In the genomic region with DNA sequence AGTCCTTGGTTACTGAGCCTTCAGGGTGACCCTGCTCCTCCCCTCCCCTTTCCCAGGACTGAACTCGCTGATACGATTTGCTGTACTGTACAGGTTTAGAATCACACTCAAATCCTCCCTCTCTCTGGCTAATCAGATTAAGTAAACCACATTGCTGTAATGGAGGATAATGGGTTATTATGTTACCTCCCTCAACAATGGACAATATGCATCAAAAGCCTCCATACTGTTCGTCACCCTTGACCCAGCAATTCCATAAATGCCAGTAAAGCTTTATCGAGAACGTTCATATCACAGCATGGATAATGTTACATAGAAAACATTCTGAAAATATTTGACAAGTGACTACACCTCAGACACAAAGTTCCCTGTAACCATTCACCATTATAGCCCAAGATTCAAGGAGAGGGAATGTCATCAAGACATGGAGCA, we compare ENCODE assay signal across 2 cellular contexts.
A peak's percentile ranks its signal among the peaks of the same experiment; 100 is the strongest.
TF ChIP-seq lines count a peak whose summit lies in the region.

No MANE protein-coding gene starts in this region.

TF ChIP-seq in HEK293, 187 proteins besides CTCF, POLR2A, EP300 and RAD21 (continued from another document and continues in another):
- no peak for TF ChIP-seq ZNF692 (tag by site-specific recombination; IDR thresholded peaks at IDR 0.05)
- TF ChIP-seq ZNF610 (tag by site-specific recombination; IDR thresholded peaks at IDR 0.05; ENCODE audit: borderline replicate concordance) = 0 out of 2 replicates have a peak, but pooled peaks have one; percentile 62
- TF ChIP-seq ZFP37 (tag by site-specific recombination; IDR thresholded peaks at IDR 0.05) = 0 out of 2 replicates have a peak, but pooled peaks have one; percentile 45
- TF ChIP-seq MYNN (tag by site-specific recombination; IDR thresholded peaks at IDR 0.05; ENCODE audit: borderline replicate concordance) = no peak
- no peak for TF ChIP-seq KLF10 (tag by site-specific recombination; IDR thresholded peaks at IDR 0.05)
- TF ChIP-seq KLF1 (tag by site-specific recombination; IDR thresholded peaks at IDR 0.05) = no peak
- TF ChIP-seq, protein P1, sequence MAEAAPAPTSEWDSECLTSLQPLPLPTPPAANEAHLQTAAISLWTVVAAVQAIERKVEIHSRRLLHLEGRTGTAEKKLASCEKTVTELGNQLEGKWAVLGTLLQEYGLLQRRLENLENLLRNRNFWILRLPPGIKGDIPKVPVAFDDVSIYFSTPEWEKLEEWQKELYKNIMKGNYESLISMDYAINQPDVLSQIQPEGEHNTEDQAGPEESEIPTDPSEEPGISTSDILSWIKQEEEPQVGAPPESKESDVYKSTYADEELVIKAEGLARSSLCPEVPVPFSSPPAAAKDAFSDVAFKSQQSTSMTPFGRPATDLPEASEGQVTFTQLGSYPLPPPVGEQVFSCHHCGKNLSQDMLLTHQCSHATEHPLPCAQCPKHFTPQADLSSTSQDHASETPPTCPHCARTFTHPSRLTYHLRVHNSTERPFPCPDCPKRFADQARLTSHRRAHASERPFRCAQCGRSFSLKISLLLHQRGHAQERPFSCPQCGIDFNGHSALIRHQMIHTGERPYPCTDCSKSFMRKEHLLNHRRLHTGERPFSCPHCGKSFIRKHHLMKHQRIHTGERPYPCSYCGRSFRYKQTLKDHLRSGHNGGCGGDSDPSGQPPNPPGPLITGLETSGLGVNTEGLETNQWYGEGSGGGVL (tag by site-specific recombination; IDR thresholded peaks at IDR 0.05) = peak; percentile 52; the same call in 1 of the 2 replicates
- peak; percentile 60 for TF ChIP-seq FEZF1 (tag by site-specific recombination; IDR thresholded peaks at IDR 0.05)
- no peak for TF ChIP-seq ZNF2 (tag by site-specific recombination; IDR thresholded peaks at IDR 0.05)
- peak; percentile 60; the same call in 1 of the 2 replicates for TF ChIP-seq HIC1 (tag by site-specific recombination; IDR thresholded peaks at IDR 0.05)
- TF ChIP-seq ZNF521 (tag by site-specific recombination; IDR thresholded peaks at IDR 0.05) = no peak
- TF ChIP-seq ZNF677 (tag by site-specific recombination; IDR thresholded peaks at IDR 0.05) = no peak
- no peak for TF ChIP-seq YY1 (tag by site-specific recombination; IDR thresholded peaks at IDR 0.05)
- TF ChIP-seq BCL11B (tag by site-specific recombination; IDR thresholded peaks at IDR 0.05; ENCODE audit: low read depth) = no peak
- 0 out of 2 replicates have a peak, but pooled peaks have one; percentile 17 for TF ChIP-seq BCL11A (tag by site-specific recombination; IDR thresholded peaks at IDR 0.05; ENCODE audit: low read depth)
- TF ChIP-seq PRDM10 (tag by site-specific recombination; IDR thresholded peaks at IDR 0.05) = no peak
- no peak for TF ChIP-seq ZNF623 (tag by site-specific recombination; IDR thresholded peaks at IDR 0.05)
- TF ChIP-seq ZNF843 (tag by site-specific recombination; IDR thresholded peaks at IDR 0.05) = 0 out of 2 replicates have a peak, but pooled peaks have one; percentile 38

TF ChIP-seq in SK-N-SH treated with all-trans-retinoic acid at 6 μM for 48 hours, 23 proteins besides CTCF, POLR2A, EP300 and RAD21 (continued from another document):
- TF ChIP-seq, protein P2, sequence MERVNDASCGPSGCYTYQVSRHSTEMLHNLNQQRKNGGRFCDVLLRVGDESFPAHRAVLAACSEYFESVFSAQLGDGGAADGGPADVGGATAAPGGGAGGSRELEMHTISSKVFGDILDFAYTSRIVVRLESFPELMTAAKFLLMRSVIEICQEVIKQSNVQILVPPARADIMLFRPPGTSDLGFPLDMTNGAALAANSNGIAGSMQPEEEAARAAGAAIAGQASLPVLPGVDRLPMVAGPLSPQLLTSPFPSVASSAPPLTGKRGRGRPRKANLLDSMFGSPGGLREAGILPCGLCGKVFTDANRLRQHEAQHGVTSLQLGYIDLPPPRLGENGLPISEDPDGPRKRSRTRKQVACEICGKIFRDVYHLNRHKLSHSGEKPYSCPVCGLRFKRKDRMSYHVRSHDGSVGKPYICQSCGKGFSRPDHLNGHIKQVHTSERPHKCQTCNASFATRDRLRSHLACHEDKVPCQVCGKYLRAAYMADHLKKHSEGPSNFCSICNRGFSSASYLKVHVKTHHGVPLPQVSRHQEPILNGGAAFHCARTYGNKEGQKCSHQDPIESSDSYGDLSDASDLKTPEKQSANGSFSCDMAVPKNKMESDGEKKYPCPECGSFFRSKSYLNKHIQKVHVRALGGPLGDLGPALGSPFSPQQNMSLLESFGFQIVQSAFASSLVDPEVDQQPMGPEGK (CRISPR knock-in tag; IDR thresholded peaks at IDR 0.05; ENCODE audit: borderline replicate concordance) = peak; percentile 11; the same call in 1 of the 2 replicates
- TF ChIP-seq CSRNP3 (CRISPR knock-in tag; IDR thresholded peaks at IDR 0.05) (no peak), ZFP30 (CRISPR knock-in tag; IDR thresholded peaks at IDR 0.05) (no peak), ZFP3 (CRISPR knock-in tag; IDR thresholded peaks at IDR 0.05) (no peak), BACH2 (CRISPR knock-in tag; IDR thresholded peaks at IDR 0.05; ENCODE audit: borderline replicate concordance) (no peak), ZC3H10 (CRISPR knock-in tag; IDR thresholded peaks at IDR 0.05) (no peak), ISL1 (CRISPR knock-in tag; IDR thresholded peaks at IDR 0.05) (peak; percentile 83), TCF4 (CRISPR knock-in tag; IDR thresholded peaks at IDR 0.05; ENCODE audit: borderline replicate concordance) (no peak; the same call in 1 of the 2 replicates), ESRRG (CRISPR knock-in tag; IDR thresholded peaks at IDR 0.05) (peak; percentile 71; the same call in 1 of the 2 replicates), TOX (CRISPR knock-in tag; IDR thresholded peaks at IDR 0.05; ENCODE audit: borderline replicate concordance) (no peak), ZNF8 (CRISPR knock-in tag; IDR thresholded peaks at IDR 0.05) (no peak), ZNF70 (CRISPR knock-in tag; IDR thresholded peaks at IDR 0.05) (no peak)
- TF ChIP-seq, protein P3, sequence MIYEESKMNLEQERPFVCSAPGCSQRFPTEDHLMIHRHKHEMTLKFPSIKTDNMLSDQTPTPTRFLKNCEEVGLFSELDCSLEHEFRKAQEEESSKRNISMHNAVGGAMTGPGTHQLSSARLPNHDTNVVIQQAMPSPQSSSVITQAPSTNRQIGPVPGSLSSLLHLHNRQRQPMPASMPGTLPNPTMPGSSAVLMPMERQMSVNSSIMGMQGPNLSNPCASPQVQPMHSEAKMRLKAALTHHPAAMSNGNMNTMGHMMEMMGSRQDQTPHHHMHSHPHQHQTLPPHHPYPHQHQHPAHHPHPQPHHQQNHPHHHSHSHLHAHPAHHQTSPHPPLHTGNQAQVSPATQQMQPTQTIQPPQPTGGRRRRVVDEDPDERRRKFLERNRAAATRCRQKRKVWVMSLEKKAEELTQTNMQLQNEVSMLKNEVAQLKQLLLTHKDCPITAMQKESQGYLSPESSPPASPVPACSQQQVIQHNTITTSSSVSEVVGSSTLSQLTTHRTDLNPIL (CRISPR knock-in tag; IDR thresholded peaks at IDR 0.05; ENCODE audit: low read depth) = 0 out of 2 replicates have a peak, but pooled peaks have one; percentile 17
